In genomic region chr21:37541128-37541527, GRCh38 we compare ENCODE assay signal across 8 cellular contexts.
DNase-seq lines count a peak whose midpoint lies in the region; ATAC-seq, FAIRE-seq and TF ChIP-seq lines count a peak whose summit lies in the region.
"Not testable (repeated sequence)": the region's sequence is repeated elsewhere in the genome, so short reads cannot be mapped to it uniquely, and the experiment has no call there.

No MANE protein-coding gene starts in this region.

- H3K4me2 ChIP-seq in K562 (ENCODE audit: insufficient read depth, low read length), result not testable (repeated sequence)

- CTCF ChIA-PET in HEK293 (lab: Yijun Ruan, JAX), result interaction anchor here (0.6 kb wide), 1 partner anchor 13 kb away, joined by 4 read pairs; no protein-coding TSS in a partner anchor
- CTCF ChIA-PET in K562 (lab: Yijun Ruan, JAX; ENCODE audit: low intra/inter-chr PET ratio), result not testable (repeated sequence)

- H3K4me1 ChIP-seq in HEK293 (ENCODE audit: control insufficient read depth, insufficient read depth, low read length); K562 (replicated peaks in 1 of 2; ENCODE audit: control insufficient read depth in 2 of 2, insufficient read depth in 2 of 2, low read length in 2 of 2); esophagus muscularis mucosa; right atrium auricular region: not testable (repeated sequence)

- FAIRE-seq in K562 (lab: Jason Lieb, UNC), result not testable (repeated sequence)

- not testable (repeated sequence) for H4K20me1 ChIP-seq in K562 (replicated peaks; ENCODE audit: control insufficient read depth, insufficient read depth, low read length)

- not testable (repeated sequence) for H3K27ac ChIP-seq in HEK293 (ENCODE audit: extremely low read depth, low read depth, low read length); K562 (ENCODE audit: extremely low read depth, low read depth, low read length); esophagus muscularis mucosa (replicated peaks in 1 of 4); right atrium auricular region

- not testable (repeated sequence) for TF ChIP-seq RAD21 in K562 (CRISPR knock-in tag; conservative IDR thresholded peaks at IDR 0.05 in 1 of 2, IDR thresholded peaks at IDR 0.05 in 1 of 2)

- intact Hi-C loops in K562 (cut with micrococcal nuclease); esophagus muscularis mucosa (cut with DNase I): not testable (repeated sequence)

- H3K9me3 ChIP-seq in HEK293 (ENCODE audit: control insufficient read depth, insufficient read depth, low read depth, low read length); K562 (replicated peaks; ENCODE audit: control insufficient read depth, insufficient read depth, low read depth, low read length); right atrium auricular region: not testable (repeated sequence)
- peaks cover 0 to 11% (median 3%) of the 10 kb centered on the region in 4 donors for H3K9me3 ChIP-seq in esophagus muscularis mucosa

- not testable (repeated sequence) for H3K9ac ChIP-seq in K562 (ENCODE audit: insufficient read depth in 1 of 2, low read depth in 2 of 2, low read length in 2 of 2)

- not testable (repeated sequence) for H3K4me3 Mint-ChIP-seq in memory B cell

- BruUV-seq in K562 (replicated peaks; lab: Mats Ljungman, UMichigan), result not testable (repeated sequence)

- not testable (repeated sequence) for H3K4me3 ChIP-seq in HEK293 (ENCODE audit: low read depth, low read length); K562; esophagus muscularis mucosa; right atrium auricular region

- H3K79me2 ChIP-seq in K562 (ENCODE audit: control insufficient read depth, insufficient read depth, low read length), result not testable (repeated sequence)

- peaks cover 18% of the 10 kb centered on the region for H3K27me3 Mint-ChIP-seq in memory B cell

- not testable (repeated sequence) for H2AFZ ChIP-seq in K562 (ENCODE audit: low read depth, low read length)

- H3K27me3 ChIP-seq in K562 (ENCODE audit: control insufficient read depth in 2 of 2, insufficient read depth in 2 of 2, low read length in 2 of 2); esophagus muscularis mucosa; right atrium auricular region: not testable (repeated sequence)

- H3K36me3 Mint-ChIP-seq in memory B cell, result not testable (repeated sequence)

- not testable (repeated sequence) for ATAC-seq in K562; memory B cell (ENCODE audit: low read depth)

- not testable (repeated sequence) for H3K36me3 ChIP-seq in HEK293 (ENCODE audit: control insufficient read depth in 2 of 2, insufficient read depth in 1 of 2, low read length in 2 of 2); K562 (ENCODE audit: control insufficient read depth, insufficient read depth, low read length); esophagus muscularis mucosa; right atrium auricular region

- POLR2A ChIA-PET in HEK293 (lab: Yijun Ruan, JAX), result not testable (repeated sequence)
- POLR2A ChIA-PET in K562 (lab: Yijun Ruan, JAX), result interaction anchor here (0.6 to 0.9 kb wide), 2 partner anchors 16 to 57 kb away, joined by 3 to 4 read pairs; no protein-coding TSS in a partner anchor

- WGBS in K562 (ENCODE audit: insufficient coverage, low coverage, missing lambda C conversion rate), result 31% methylated on average over 2 of the region's 2 CpGs
- WGBS in esophagus muscularis mucosa, result 87% methylated on average over 2 of the region's 2 CpGs

- peak; percentile 11 for DNase-seq in activated CD8-positive, alpha-beta memory T cell treated with anti-CD3 and anti-CD28 coated beads for 24 hours
- DNase-seq in K562 (ENCODE audit: extremely low read depth in 1 of 4, low spot score in 3 of 4); memory B cell (ENCODE audit: low spot score in 2 of 2): not testable (repeated sequence)
- peak; percentile 19 for DNase-seq in esophagus muscularis mucosa (ENCODE audit: extremely low spot score)
- peak; percentile 4 for DNase-seq in right atrium auricular region (ENCODE audit: low spot score)
- DNase-seq in islet precursor cell, result peak; percentile 7
- peak; percentile 30 for DNase-seq in mesenteric fat pad (ENCODE audit: low spot score)

- H3K9me1 ChIP-seq in K562 (ENCODE audit: control insufficient read depth, insufficient read depth, low read length), result not testable (repeated sequence)

- peaks cover 16% of the 10 kb centered on the region for H3K9me3 Mint-ChIP-seq in memory B cell

- peak overlapping the region; percentile 73 for H3K27ac Mint-ChIP-seq in memory B cell

- not testable (repeated sequence) for H3K4me1 Mint-ChIP-seq in memory B cell

- not testable (repeated sequence) for TF ChIP-seq POLR2A in K562 (conservative IDR thresholded peaks at IDR 0.05); esophagus muscularis mucosa (IDR thresholded peaks at IDR 0.05; ENCODE audit: low read depth)

- TF ChIP-seq CTCF in HEK293 (tag by site-specific recombination; IDR thresholded peaks at IDR 0.05); K562 (IDR thresholded peaks at IDR 0.05 in 2 of 3, conservative IDR thresholded peaks at IDR 0.05 in 1 of 3; ENCODE audit: insufficient read depth in 2 of 3, low read depth in 1 of 3, low read length in 3 of 3); esophagus muscularis mucosa (IDR thresholded peaks at IDR 0.05); right atrium auricular region (IDR thresholded peaks at IDR 0.05): not testable (repeated sequence)

- not testable (repeated sequence) for TF ChIP-seq EP300 in K562 (IDR thresholded peaks at IDR 0.05; ENCODE audit: low read length); esophagus muscularis mucosa (IDR thresholded peaks at IDR 0.05)

- in situ Hi-C loops in K562 (cut with MboI), result not testable (repeated sequence)

TF ChIP-seq in HEK293, 187 proteins besides CTCF, POLR2A, EP300 and RAD21:
- TF ChIP-seq ZNF146 (tag by site-specific recombination; IDR thresholded peaks at IDR 0.05), result peak; percentile 83

TF ChIP-seq in K562, 482 proteins besides CTCF, POLR2A, EP300 and RAD21:
- TF ChIP-seq BCOR (IDR thresholded peaks at IDR 0.05), result peak; percentile 55; the same call in 1 of the 2 replicates
- peak in 1 of 2 experiments; percentile 24; a peak in 1 of 4 replicates for TF ChIP-seq KDM1A (IDR thresholded peaks at IDR 0.05)
- TF ChIP-seq RBM25 (IDR thresholded peaks at IDR 0.05; ENCODE audit: low read depth, low read length, severe bottlenecking), result peak; percentile 21
- TF ChIP-seq ZNF146 (CRISPR knock-in tag; IDR thresholded peaks at IDR 0.05; ENCODE audit: unreplicated experiment), result peak; percentile 94
